ENCODE assay signal across 11 cellular contexts in genomic region chr2:96501471-96501874, GRCh38. TPM values are rescaled to one million over a fixed set of nuclear protein-coding genes. Genes with fewer than 3 reads are reported as not detected.
DNase-seq lines count a peak whose midpoint lies in the region; ATAC-seq and TF ChIP-seq lines count a peak whose summit lies in the region.
"Had no signal": no experiment of that assay in that cellular context is flagged by ENCODE, and none has a peak within 500 bp of the region (broad histone marks: within the 10 kb centered on the region; RNA-seq: fewer than 3 reads in every experiment).

No MANE protein-coding gene starts in this region.

- peaks cover 6% of the 10 kb centered on the region for H3K27me3 Mint-ChIP-seq in activated naive CD8-positive, alpha-beta T cell treated with anti-CD3 and anti-CD28 coated beads for 36 hours
- H3K27me3 Mint-ChIP-seq in stimulated activated memory B cell treated with anti-CD40 and anti-IgM and Interleukin-4, amounts not matched to agents 10 μg/mL and 1 μg/mL and 100 μg/mL, for 72 hours, result no peaks in the 10 kb centered on the region

- peak; percentile 67 for DNase-seq in activated effector memory CD4-positive, alpha-beta T cell treated with anti-CD3 and anti-CD28 coated beads, Interleukin-2, amount 50 U/mL, for 16 hours
- DNase-seq in activated effector memory CD4-positive, alpha-beta T cell treated with Interleukin-2 at 50 U/mL for 16 hours, result no peak
- peak; percentile 24 for DNase-seq in activated naive CD8-positive, alpha-beta T cell treated with anti-CD3 and anti-CD28 coated beads for 36 hours
- no peak for DNase-seq in cortex of kidney (lab: John Stamatoyannopoulos, UW)
- DNase-seq in NCI-H2107 treated with DMSO at 0.1 percent for 48 hours (lab: John Stamatoyannopoulos, UW; ENCODE audit: unreplicated experiment), result no peak
- no peak for DNase-seq in coronary artery (ENCODE audit: low spot score)
- DNase-seq: dorsolateral prefrontal cortex had no signal

- ATAC-seq in HG02678 (IDR thresholded peaks at IDR 0.05; ENCODE audit: unreplicated experiment), result peak; percentile 63
- peak; percentile 59 for ATAC-seq in stimulated activated memory B cell treated with anti-CD40 and anti-IgM and Interleukin-4, amounts not matched to agents 10 μg/mL and 1 μg/mL and 100 μg/mL, for 72 hours

- no peak overlapping the region for H3K4me3 ChIP-seq in coronary artery
- H3K4me3 ChIP-seq: dorsolateral prefrontal cortex, SK-N-MC had no signal

- H3K9me3 Mint-ChIP-seq in activated naive CD8-positive, alpha-beta T cell treated with anti-CD3 and anti-CD28 coated beads for 36 hours, result no peaks in the 10 kb centered on the region
- no peaks in the 10 kb centered on the region for H3K9me3 Mint-ChIP-seq in stimulated activated memory B cell treated with anti-CD40 and anti-IgM and Interleukin-4, amounts not matched to agents 10 μg/mL and 1 μg/mL and 100 μg/mL, for 72 hours
- H3K9me3 Mint-ChIP-seq: neural crest cell had no signal

- no peak for TF ChIP-seq CTCF in coronary artery (IDR thresholded peaks at IDR 0.05)

- H3K27ac ChIP-seq in coronary artery, result no peak overlapping the region
- H3K27ac ChIP-seq: dorsolateral prefrontal cortex, SK-N-MC had no signal

- H3K4me1 Mint-ChIP-seq in activated naive CD8-positive, alpha-beta T cell treated with anti-CD3 and anti-CD28 coated beads for 36 hours, result peaks cover 10% of the 10 kb centered on the region
- peaks cover 40% of the 10 kb centered on the region for H3K4me1 Mint-ChIP-seq in stimulated activated memory B cell treated with anti-CD40 and anti-IgM and Interleukin-4, amounts not matched to agents 10 μg/mL and 1 μg/mL and 100 μg/mL, for 72 hours
- H3K4me1 Mint-ChIP-seq: neural crest cell had no signal

- H3K4me3 Mint-ChIP-seq in activated naive CD8-positive, alpha-beta T cell treated with anti-CD3 and anti-CD28 coated beads for 36 hours, result no peak overlapping the region
- H3K4me3 Mint-ChIP-seq in stimulated activated memory B cell treated with anti-CD40 and anti-IgM and Interleukin-4, amounts not matched to agents 10 μg/mL and 1 μg/mL and 100 μg/mL, for 72 hours, result no peak overlapping the region
- H3K4me3 Mint-ChIP-seq: neural crest cell had no signal

- H3K27ac Mint-ChIP-seq in activated naive CD8-positive, alpha-beta T cell treated with anti-CD3 and anti-CD28 coated beads for 36 hours, result no peak overlapping the region
- peak overlapping the region; percentile 31 for H3K27ac Mint-ChIP-seq in stimulated activated memory B cell treated with anti-CD40 and anti-IgM and Interleukin-4, amounts not matched to agents 10 μg/mL and 1 μg/mL and 100 μg/mL, for 72 hours

- H3K36me3 Mint-ChIP-seq in activated naive CD8-positive, alpha-beta T cell treated with anti-CD3 and anti-CD28 coated beads for 36 hours, result no peaks in the 10 kb centered on the region
- no peaks in the 10 kb centered on the region for H3K36me3 Mint-ChIP-seq in stimulated activated memory B cell treated with anti-CD40 and anti-IgM and Interleukin-4, amounts not matched to agents 10 μg/mL and 1 μg/mL and 100 μg/mL, for 72 hours

RNA-seq across cellular contexts. Expression of gene NEURL3, which starts 3.7 kb away (rescaled TPM):
- total RNA-seq in activated naive CD8-positive, alpha-beta T cell treated with anti-CD3 and anti-CD28 coated beads for 36 hours, result under 1 TPM in 1 of 2 experiments, not detected in 1; 0.16 TPM

RNA-seq across cellular contexts. Expression of gene ARID5A, which starts 35.1 kb away (rescaled TPM):
- 10 to 100 TPM; 59.5 to 61.7 TPM for total RNA-seq in activated naive CD8-positive, alpha-beta T cell treated with anti-CD3 and anti-CD28 coated beads for 36 hours

Comparison
In these comparisons a context has a peak if more than half of its experiments do, and no peak if none do; other contexts are left out.
1. DNase-seq: peak in activated effector memory CD4-positive, alpha-beta T cell treated with anti-CD3 and anti-CD28 coated beads, Interleukin-2, amount 50 U/mL, for 16 hours (single experiment) and activated naive CD8-positive, alpha-beta T cell treated with anti-CD3 and anti-CD28 coated beads for 36 hours (single experiment); none in activated effector memory CD4-positive, alpha-beta T cell treated with Interleukin-2 at 50 U/mL for 16 hours (single experiment), cortex of kidney (single experiment), NCI-H2107 treated with DMSO at 0.1 percent for 48 hours (single experiment) and coronary artery (single experiment).